ENCODE assay signal across 26 cellular contexts in genomic region chrX:139905041-139905440, GRCh38. TPM values are rescaled to one million over a fixed set of nuclear protein-coding genes. Genes with fewer than 3 reads are reported as not detected.
DNase-seq lines count a peak whose midpoint lies in the region; ATAC-seq, FAIRE-seq and TF ChIP-seq lines count a peak whose summit lies in the region.
"Had no signal": no experiment of that assay in that cellular context is flagged by ENCODE, and none has a peak within 500 bp of the region (broad histone marks: within the 10 kb centered on the region; RNA-seq: fewer than 3 reads in every experiment).

No MANE protein-coding gene starts in this region.

- no peaks in the 10 kb centered on the region for H3K9me3 ChIP-seq in spleen

- no peaks in the 10 kb centered on the region for H3K9me3 Mint-ChIP-seq in WTC11
- H3K9me3 Mint-ChIP-seq in endothelial cell (ENCODE audit: unreplicated experiment) = no peaks in the 10 kb centered on the region
- H3K9me3 Mint-ChIP-seq in nephron progenitor cell = peaks cover 21% of the 10 kb centered on the region
- H3K9me3 Mint-ChIP-seq in naive thymus-derived CD8-positive, alpha-beta T cell = no peaks in the 10 kb centered on the region
- H3K9me3 Mint-ChIP-seq in stimulated activated memory B cell treated with anti-CD40 and anti-IgM and Interleukin-4, amounts not matched to agents 10 μg/mL and 1 μg/mL and 100 μg/mL, for 72 hours = no peaks in the 10 kb centered on the region
- H3K9me3 Mint-ChIP-seq: CD8-positive, alpha-beta T cell; GM23338 had no signal

- H3K27me3 ChIP-seq in spleen (replicated peaks in 1 of 7) = no peaks in the 10 kb centered on the region

- POLR2A ChIA-PET in WTC11 (lab: Charles Lee) = no interaction called here
- POLR2A ChIA-PET in naive thymus-derived CD8-positive, alpha-beta T cell (lab: Charles Lee) = no interaction called here

- H3K4me1 Mint-ChIP-seq in WTC11 (peaks cover 26% of the 10 kb centered on the region), endothelial cell (ENCODE audit: unreplicated experiment) (peaks cover 26% of the 10 kb centered on the region), nephron progenitor cell (peaks cover 13% of the 10 kb centered on the region)
- peaks cover 18 to 44% (median 35%) of the 10 kb centered on the region in 4 donors for H3K4me1 Mint-ChIP-seq in naive thymus-derived CD8-positive, alpha-beta T cell
- peaks cover 22% of the 10 kb centered on the region for H3K4me1 Mint-ChIP-seq in stimulated activated memory B cell treated with anti-CD40 and anti-IgM and Interleukin-4, amounts not matched to agents 10 μg/mL and 1 μg/mL and 100 μg/mL, for 72 hours

- H3K27ac Mint-ChIP-seq in WTC11 (peak overlapping the region; percentile 66; the same call in 1 of the 2 replicates), endothelial cell (ENCODE audit: unreplicated experiment) (peak overlapping the region; percentile 90), nephron progenitor cell (peak overlapping the region; percentile 4)
- no peak overlapping the region for H3K27ac Mint-ChIP-seq in naive thymus-derived CD8-positive, alpha-beta T cell
- H3K27ac Mint-ChIP-seq in stimulated activated memory B cell treated with anti-CD40 and anti-IgM and Interleukin-4, amounts not matched to agents 10 μg/mL and 1 μg/mL and 100 μg/mL, for 72 hours = no peak overlapping the region
- H3K27ac Mint-ChIP-seq: CD8-positive, alpha-beta T cell; GM23338; H9 had no signal

- TF ChIP-seq POLR2A in spleen (IDR thresholded peaks at IDR 0.05) = no peak

- H3K27me3 Mint-ChIP-seq in WTC11 (ENCODE audit: low read depth) (no peaks in the 10 kb centered on the region), endothelial cell (ENCODE audit: unreplicated experiment) (no peaks in the 10 kb centered on the region), nephron progenitor cell (ENCODE audit: low read depth, poor library complexity) (no peaks in the 10 kb centered on the region)
- H3K27me3 Mint-ChIP-seq in naive thymus-derived CD8-positive, alpha-beta T cell = no peaks in the 10 kb centered on the region
- H3K27me3 Mint-ChIP-seq in stimulated activated memory B cell treated with anti-CD40 and anti-IgM and Interleukin-4, amounts not matched to agents 10 μg/mL and 1 μg/mL and 100 μg/mL, for 72 hours = no peaks in the 10 kb centered on the region

- FAIRE-seq in GM19239 (lab: Jason Lieb, UNC) = peak; percentile 23
- FAIRE-seq: RCC 7860 had no signal

- intact Hi-C loops in spleen (cut with DNase I; ENCODE audit: low total_unique reads) = no loop called here

- TF ChIP-seq CTCF in WTC11 (IDR thresholded peaks at IDR 0.05) (no peak), endothelial cell (IDR thresholded peaks at IDR 0.05; ENCODE audit: unreplicated experiment) (no peak), nephron progenitor cell (IDR thresholded peaks at IDR 0.05) (no peak), spleen (IDR thresholded peaks at IDR 0.05 in 8 of 11, conservative IDR thresholded peaks at IDR 0.05 in 3 of 11) (no peak)

- H3K4me3 Mint-ChIP-seq in WTC11 = no peak overlapping the region
- H3K4me3 Mint-ChIP-seq in endothelial cell (ENCODE audit: unreplicated experiment) = no peak overlapping the region
- H3K4me3 Mint-ChIP-seq in nephron progenitor cell = no peak overlapping the region
- H3K4me3 Mint-ChIP-seq in naive thymus-derived CD8-positive, alpha-beta T cell = no peak overlapping the region
- H3K4me3 Mint-ChIP-seq in stimulated activated memory B cell treated with anti-CD40 and anti-IgM and Interleukin-4, amounts not matched to agents 10 μg/mL and 1 μg/mL and 100 μg/mL, for 72 hours = no peak overlapping the region
- H3K4me3 Mint-ChIP-seq: CD8-positive, alpha-beta T cell; GM23338; H9 had no signal

- no peak for ATAC-seq in WTC11
- no peak for ATAC-seq in naive thymus-derived CD8-positive, alpha-beta T cell
- ATAC-seq in stimulated activated memory B cell treated with anti-CD40 and anti-IgM and Interleukin-4, amounts not matched to agents 10 μg/mL and 1 μg/mL and 100 μg/mL, for 72 hours = no peak
- ATAC-seq: CD8-positive, alpha-beta T cell; GM23338; SK-N-SH treated with all-trans-retinoic acid at 6 μM for 48 hours had no signal

- H3K36me3 Mint-ChIP-seq in WTC11 (no peaks in the 10 kb centered on the region), endothelial cell (ENCODE audit: low read depth, unreplicated experiment) (no peaks in the 10 kb centered on the region), nephron progenitor cell (ENCODE audit: low read depth) (peaks cover 5% of the 10 kb centered on the region)
- H3K36me3 Mint-ChIP-seq in naive thymus-derived CD8-positive, alpha-beta T cell = peaks cover 0 to 5% (median 0%) of the 10 kb centered on the region in 3 donors
- peaks cover 6% of the 10 kb centered on the region for H3K36me3 Mint-ChIP-seq in stimulated activated memory B cell treated with anti-CD40 and anti-IgM and Interleukin-4, amounts not matched to agents 10 μg/mL and 1 μg/mL and 100 μg/mL, for 72 hours
- H3K36me3 Mint-ChIP-seq: CD8-positive, alpha-beta T cell had no signal

- no peaks in the 10 kb centered on the region for H3K36me3 ChIP-seq in spleen

- peaks cover 0 to 24% (median 13%) of the 10 kb centered on the region in 6 donors for H3K4me1 ChIP-seq in spleen

- WGBS in spleen, 5 donors = 69 to 89% (median 86%) methylated on average over 3 of the region's 3 CpGs

- no peak overlapping the region for H3K27ac ChIP-seq in spleen
- H3K27ac ChIP-seq: C4-2B had no signal

- CTCF ChIA-PET in WTC11 (lab: Charles Lee) = no interaction called here

- H3K4me3 ChIP-seq in spleen = no peak overlapping the region
- H3K4me3 ChIP-seq: GM23338 had no signal

- DNase-seq in GM19239 (ENCODE audit: insufficient read length, low spot score) (no peak), WTC11 (ENCODE audit: low spot score) (no peak), endothelial cell (ENCODE audit: low spot score) (no peak), nephron progenitor cell (no peak), NCI-H128 (lab: John Stamatoyannopoulos, UW; ENCODE audit: unreplicated experiment) (no peak), spleen (no peak)
- DNase-seq in naive thymus-derived CD8-positive, alpha-beta T cell = no peak
- DNase-seq: CD8-positive, alpha-beta T cell; DMS 273 treated with DMSO at 0.1 percent for 48 hours; H9; IMR-90; KG1; MM.1S; NCI-H1436 treated with DMSO at 0.1 percent for 48 hours; NCI-H187 treated with DMSO at 0.1 percent for 48 hours; NCI-H2107; NCI-H446; NCI-H524 treated with DMSO at 0.1 percent for 48 hours; NCI-H774; SIG-M5 had no signal

TF ChIP-seq in WTC11, 78 proteins besides CTCF, POLR2A, EP300 and RAD21 (continues in another document):
- TF ChIP-seq FOXP1 (CRISPR knock-in tag; IDR thresholded peaks at IDR 0.05; ENCODE audit: borderline replicate concordance) (no peak), ZBTB43 (CRISPR knock-in tag; IDR thresholded peaks at IDR 0.05) (no peak), NR2C2 (CRISPR knock-in tag; IDR thresholded peaks at IDR 0.05) (no peak), PRRX2 (CRISPR knock-in tag; IDR thresholded peaks at IDR 0.05) (no peak), NR1H2 (CRISPR knock-in tag; IDR thresholded peaks at IDR 0.05) (no peak), RORB (CRISPR knock-in tag; IDR thresholded peaks at IDR 0.05) (no peak), ZNF121 (CRISPR knock-in tag; IDR thresholded peaks at IDR 0.05) (no peak), HMGXB4 (CRISPR knock-in tag; IDR thresholded peaks at IDR 0.05) (no peak), TCF7 (CRISPR knock-in tag; IDR thresholded peaks at IDR 0.05; ENCODE audit: low read depth) (no peak), TEAD1 (CRISPR knock-in tag; IDR thresholded peaks at IDR 0.05) (no peak), RELA (CRISPR knock-in tag; IDR thresholded peaks at IDR 0.05; ENCODE audit: borderline replicate concordance) (no peak)

RNA-seq across cellular contexts. Expression of gene ATP11C, which starts 27.8 kb away (rescaled TPM):
- 33.6 to 41.0 TPM (median 38.6 TPM) in 3 replicates for total RNA-seq in WTC11 (2021)
- total RNA-seq in endothelial cell (ENCODE audit: unreplicated experiment) = 48.5 TPM
- 10 to 100 TPM; 35.5 to 37.0 TPM for total RNA-seq in naive thymus-derived CD8-positive, alpha-beta T cell
- 1 to 10 TPM; 2.2 to 7.4 (median 5.7) TPM for polyA plus RNA-seq in naive thymus-derived CD8-positive, alpha-beta T cell
- 10 to 100 TPM; 21.2 to 52.2 (median 32.5) TPM for total RNA-seq in spleen
- 1 to 10 TPM; 6.0 to 8.3 (median 8.2) TPM for polyA plus RNA-seq in spleen
- total RNA-seq: G401 had no signal

Comparison
In these comparisons a context has a peak if more than half of its experiments do, and no peak if none do; other contexts are left out.
1. H3K27ac Mint-ChIP-seq: peak in WTC11 (single experiment), endothelial cell (single experiment) and nephron progenitor cell (single experiment); none in naive thymus-derived CD8-positive, alpha-beta T cell (0 of 10) and stimulated activated memory B cell treated with anti-CD40 and anti-IgM and Interleukin-4, amounts not matched to agents 10 μg/mL and 1 μg/mL and 100 μg/mL, for 72 hours (single experiment).